In genomic region chr16:11799017-11799381, GRCh38 we compare ENCODE assay signal across 10 cellular contexts. TPM values are rescaled to one million over a fixed set of nuclear protein-coding genes. Genes with fewer than 3 reads are reported as not detected.
DNase-seq lines count a peak whose midpoint lies in the region; ATAC-seq and TF ChIP-seq lines count a peak whose summit lies in the region.
"Had no signal": no experiment of that assay in that cellular context is flagged by ENCODE, and none has a peak within 500 bp of the region (broad histone marks: within the 10 kb centered on the region; RNA-seq: fewer than 3 reads in every experiment).

No MANE protein-coding gene starts in this region.

- H3K27me3 Mint-ChIP-seq in activated CD4-positive, alpha-beta T cell treated with anti-CD3 and anti-CD28 coated beads, Interleukin-2, amount 10 ng/mL, durations not matched to agents 7 days and 5 days = no peaks in the 10 kb centered on the region
- no peaks in the 10 kb centered on the region for H3K27me3 Mint-ChIP-seq in stimulated activated naive CD8-positive, alpha-beta T cell treated with anti-CD3 and anti-CD28 coated beads, Interleukin-15, amount 100 ng/mL, for 72 hours

- no peaks in the 10 kb centered on the region for H3K9me3 ChIP-seq in gastroesophageal sphincter

- 90% methylated on average over 2 to 9 of the region's 10 CpGs for WGBS in gastroesophageal sphincter (ENCODE audit: low coverage in 1 of 2), 2 donors

- no peaks in the 10 kb centered on the region for H3K9me3 Mint-ChIP-seq in activated CD4-positive, alpha-beta T cell treated with anti-CD3 and anti-CD28 coated beads, Interleukin-2, amount 10 ng/mL, durations not matched to agents 7 days and 5 days
- H3K9me3 Mint-ChIP-seq in stimulated activated naive CD8-positive, alpha-beta T cell treated with anti-CD3 and anti-CD28 coated beads, Interleukin-15, amount 100 ng/mL, for 72 hours = no peaks in the 10 kb centered on the region

- no peaks in the 10 kb centered on the region for H3K27me3 ChIP-seq in gastroesophageal sphincter

- POLR2A ChIA-PET in activated CD4-positive, alpha-beta T cell treated with anti-CD3 and anti-CD28 coated beads, Interleukin-2, amount 10 ng/mL, durations not matched to agents 7 days and 5 days (lab: Charles Lee) = no interaction called here

- TF ChIP-seq EP300 in gastroesophageal sphincter (IDR thresholded peaks at IDR 0.05) = no peak

- no peaks in the 10 kb centered on the region for H3K36me3 ChIP-seq in gastroesophageal sphincter

- H3K4me1 Mint-ChIP-seq in activated CD4-positive, alpha-beta T cell treated with anti-CD3 and anti-CD28 coated beads, Interleukin-2, amount 10 ng/mL, durations not matched to agents 7 days and 5 days = peaks cover 50% of the 10 kb centered on the region
- H3K4me1 Mint-ChIP-seq in stimulated activated naive CD8-positive, alpha-beta T cell treated with anti-CD3 and anti-CD28 coated beads, Interleukin-15, amount 100 ng/mL, for 72 hours = peaks cover 63% of the 10 kb centered on the region

- no peak for TF ChIP-seq POLR2A in gastroesophageal sphincter (IDR thresholded peaks at IDR 0.05)

- no peak overlapping the region for H3K4me3 ChIP-seq in gastroesophageal sphincter
- H3K4me3 ChIP-seq in coronary artery = no peak overlapping the region

- H3K4me1 ChIP-seq in gastroesophageal sphincter = peaks cover 5 to 49% (median 30%) of the 10 kb centered on the region in 3 donors

- ATAC-seq in gastroesophageal sphincter (no peak), GM19328 (IDR thresholded peaks at IDR 0.05; ENCODE audit: unreplicated experiment) (no peak)
- ATAC-seq in stimulated activated naive CD8-positive, alpha-beta T cell treated with anti-CD3 and anti-CD28 coated beads, Interleukin-15, amount 100 ng/mL, for 72 hours = no peak

- DNase-seq in activated CD4-positive, alpha-beta T cell treated with anti-CD3 and anti-CD28 coated beads, Interleukin-2, amount 10 ng/mL, durations not matched to agents 7 days and 5 days = no peak
- no peak for DNase-seq in activated CD4-positive, alpha-beta T cell treated with anti-CD3 and anti-CD28 coated beads for 48 hours
- no peak for DNase-seq in stimulated activated naive CD8-positive, alpha-beta T cell treated with anti-CD3 and anti-CD28 coated beads, Interleukin-15, amount 100 ng/mL, for 72 hours
- DNase-seq in retina (no peak), coronary artery (ENCODE audit: low spot score) (no peak)
- DNase-seq: NCI-H187 treated with DMSO at 0.1 percent for 48 hours, T1000 had no signal

- TF ChIP-seq CTCF in VCaP (conservative IDR thresholded peaks at IDR 0.05) = no peak
- no peak for TF ChIP-seq CTCF in gastroesophageal sphincter (IDR thresholded peaks at IDR 0.05)
- no peak for TF ChIP-seq CTCF in coronary artery (IDR thresholded peaks at IDR 0.05)

- peak overlapping the region; percentile 98 for H3K27ac Mint-ChIP-seq in activated CD4-positive, alpha-beta T cell treated with anti-CD3 and anti-CD28 coated beads, Interleukin-2, amount 10 ng/mL, durations not matched to agents 7 days and 5 days
- peak overlapping the region in 1 of 2 donors; percentile 94 for H3K27ac Mint-ChIP-seq in stimulated activated naive CD8-positive, alpha-beta T cell treated with anti-CD3 and anti-CD28 coated beads, Interleukin-15, amount 100 ng/mL, for 72 hours

- peaks cover 19% of the 10 kb centered on the region for H3K36me3 Mint-ChIP-seq in activated CD4-positive, alpha-beta T cell treated with anti-CD3 and anti-CD28 coated beads, Interleukin-2, amount 10 ng/mL, durations not matched to agents 7 days and 5 days (ENCODE audit: low read depth)

- peak overlapping the region; percentile 92 for H3K4me3 Mint-ChIP-seq in activated CD4-positive, alpha-beta T cell treated with anti-CD3 and anti-CD28 coated beads, Interleukin-2, amount 10 ng/mL, durations not matched to agents 7 days and 5 days
- peak overlapping the region; percentile 93 to 100 for H3K4me3 Mint-ChIP-seq in stimulated activated naive CD8-positive, alpha-beta T cell treated with anti-CD3 and anti-CD28 coated beads, Interleukin-15, amount 100 ng/mL, for 72 hours

- CTCF ChIA-PET in activated CD4-positive, alpha-beta T cell treated with anti-CD3 and anti-CD28 coated beads, Interleukin-2, amount 10 ng/mL, durations not matched to agents 7 days and 5 days (lab: Charles Lee) = interaction anchor here (1.0 to 5.9 kb wide), 4 partner anchors 9 to 83 kb away, joined by 4 to 62 read pairs (median 14); partner anchors contain the start of gene TXNDC11

- H3K27ac ChIP-seq in VCaP (peak overlapping the region; percentile 92; the same call in 1 of the 2 replicates), gastroesophageal sphincter (peak overlapping the region; percentile 96 to 99 (median 98)), coronary artery (peak overlapping the region in 1 of 2 donors; percentile 3)

RNA-seq across cellular contexts. Expression of gene ZC3H7A, which starts 1.9 kb away (rescaled TPM):
- 10 to 100 TPM; 68.0 to 76.9 TPM for total RNA-seq in activated CD4-positive, alpha-beta T cell treated with anti-CD3 and anti-CD28 coated beads, Interleukin-2, amount 10 ng/mL, durations not matched to agents 7 days and 5 days
- 10 to 100 TPM; 55.5 to 78.9 (median 68.4) TPM for total RNA-seq in gastroesophageal sphincter

RNA-seq across cellular contexts. Expression of gene RSL1D1, which starts 52.3 kb away (rescaled TPM):
- 100 to 1,000 TPM; 158 to 182 TPM for total RNA-seq in activated CD4-positive, alpha-beta T cell treated with anti-CD3 and anti-CD28 coated beads, Interleukin-2, amount 10 ng/mL, durations not matched to agents 7 days and 5 days
- 100 to 1,000 TPM; 149 to 275 (median 164) TPM for total RNA-seq in gastroesophageal sphincter

RNA-seq across cellular contexts. Expression of gene TXNDC11, which starts 56.3 kb away (rescaled TPM):
- total RNA-seq in activated CD4-positive, alpha-beta T cell treated with anti-CD3 and anti-CD28 coated beads, Interleukin-2, amount 10 ng/mL, durations not matched to agents 7 days and 5 days = 10 to 100 TPM; 38.5 to 42.7 TPM
- 10 to 100 TPM; 30.2 to 53.5 (median 46.4) TPM for total RNA-seq in gastroesophageal sphincter
